Comparison of ENCODE assay signal across 21 cellular contexts in genomic region chr20:37938181-37938775, GRCh38. TPM values are rescaled to one million over a fixed set of nuclear protein-coding genes. Genes with fewer than 3 reads are reported as not detected.
"Had no signal": no experiment of that assay in that cellular context is flagged by ENCODE, and none has a peak within 500 bp of the region (broad histone marks: within the 10 kb centered on the region; RNA-seq: fewer than 3 reads in every experiment).

No MANE protein-coding gene starts in this region.

- H3K9me3 ChIP-seq: pancreas, suprapubic skin, thyroid gland, upper lobe of left lung had no signal

- H3K4me1 Mint-ChIP-seq: naive thymus-derived CD4-positive, alpha-beta T cell had no signal

- H3K4me3 ChIP-seq: lung, pancreas, smooth muscle cell, suprapubic skin, thyroid gland, upper lobe of left lung had no signal

- H3K27ac Mint-ChIP-seq: dendritic cell treated with granulocyte-macrophage colony-stimulating factor and Interleukin-4, amounts not matched to agents 40 ng/mL and 50 ng/mL, for 4 days; naive thymus-derived CD4-positive, alpha-beta T cell; nephron progenitor cell; progenitor cell of endocrine pancreas had no signal

- H3K4me3 Mint-ChIP-seq: dendritic cell treated with granulocyte-macrophage colony-stimulating factor and Interleukin-4, amounts not matched to agents 40 ng/mL and 50 ng/mL, for 4 days; naive thymus-derived CD4-positive, alpha-beta T cell; nephron progenitor cell had no signal

- H3K4me1 ChIP-seq: pancreas, suprapubic skin, thyroid gland, upper lobe of left lung had no signal

- H3K27me3 ChIP-seq: pancreas, suprapubic skin, thyroid gland, upper lobe of left lung had no signal

- DNase-seq: foreskin melanocyte; head of caudate nucleus; hippocampal formation; left colon; left ventricle myocardium superior; mesenchymal stem cell; naive thymus-derived CD4-positive, alpha-beta T cell; nephron progenitor cell; right cardiac atrium; stimulated activated CD4-positive, alpha-beta T cell treated with anti-CD3 and anti-CD28 coated beads, Interleukin-2, amount 100 ng/mL, for 48 hours; stimulated activated naive CD8-positive, alpha-beta T cell treated with anti-CD3 and anti-CD28 coated beads, Interleukin-15, Interleukin-2, amounts not matched to agents 100 U/mL and 50 U/mL, for 24 hours; thyroid gland; upper lobe of left lung had no signal

- H3K4me2 ChIP-seq: smooth muscle cell had no signal

- ATAC-seq: left colon; left ventricle myocardium superior; naive thymus-derived CD4-positive, alpha-beta T cell; pancreas; right cardiac atrium; stimulated activated naive CD8-positive, alpha-beta T cell treated with anti-CD3 and anti-CD28 coated beads, Interleukin-15, Interleukin-2, amounts not matched to agents 100 U/mL and 50 U/mL, for 24 hours had no signal

- H3K36me3 Mint-ChIP-seq: naive thymus-derived CD4-positive, alpha-beta T cell had no signal

- H3K27ac ChIP-seq: pancreas, suprapubic skin, thyroid gland, upper lobe of left lung had no signal

- H3K9me3 Mint-ChIP-seq: dendritic cell treated with granulocyte-macrophage colony-stimulating factor and Interleukin-4, amounts not matched to agents 40 ng/mL and 50 ng/mL, for 4 days; nephron progenitor cell had no signal

- FAIRE-seq: endothelial cell of umbilical vein, pancreas had no signal

- H3K36me3 ChIP-seq: pancreas, suprapubic skin, thyroid gland, upper lobe of left lung had no signal

RNA-seq across cellular contexts. Expression of gene VSTM2L, which starts 35.4 kb away (rescaled TPM):
- total RNA-seq: endothelial cell of umbilical vein, mononuclear cell had no signal
- polyA plus RNA-seq: naive thymus-derived CD4-positive, alpha-beta T cell had no signal
